ENCODE assay signal across 35 cellular contexts in the genomic region with DNA sequence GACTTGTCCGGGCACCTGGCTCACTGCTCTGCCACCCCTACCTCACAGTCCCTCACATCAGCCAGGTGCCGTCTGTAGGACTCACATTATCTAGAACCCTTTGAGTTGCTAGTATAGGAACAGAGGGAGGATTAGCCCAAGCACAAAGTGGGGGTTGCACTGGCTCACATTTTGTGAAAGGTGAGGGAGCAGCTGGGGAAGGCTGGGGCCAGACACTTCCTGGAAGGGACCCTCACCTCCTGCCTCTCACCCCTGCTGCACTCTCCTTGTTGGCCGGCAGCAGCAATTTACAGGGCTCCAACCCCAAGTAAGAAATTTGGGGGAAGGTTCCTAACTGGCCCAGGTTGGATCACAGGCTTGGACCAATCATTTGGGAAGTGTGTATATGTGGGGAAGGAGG.
"Had no signal": no experiment of that assay in that cellular context is flagged by ENCODE, and none has a peak within 500 bp of the region (broad histone marks: within the 10 kb centered on the region; RNA-seq: fewer than 3 reads in every experiment).

No MANE protein-coding gene starts in this region.

- H3K27ac ChIP-seq: adrenal gland, body of pancreas, brain microvascular endothelial cell, breast epithelium, VCaP had no signal

- H3K4me3 Mint-ChIP-seq: activated B cell treated with CpG ODN at 0.5 μM for 24 hours; activated CD4-positive, alpha-beta memory T cell treated with anti-CD3 and anti-CD28 coated beads for 36 hours; activated CD4-positive, alpha-beta T cell treated with anti-CD3 and anti-CD28 coated beads, Interleukin-2, amount 10 ng/mL, durations not matched to agents 24 days and 14 days; activated naive CD4-positive, alpha-beta T cell treated with anti-CD3 and anti-CD28 coated beads for 36 hours; activated naive CD8-positive, alpha-beta T cell treated with anti-CD3 and anti-CD28 coated beads for 36 hours; activated T-cell treated with anti-CD3 and anti-CD28 coated beads, Interleukin-2, amount 50 U/mL, for 4 hours; activated T-cell treated with anti-CD3 and anti-CD28 coated beads, Interleukin-2, amount 50 U/mL, for 72 hours; activated T-helper 1 cell treated with anti-CD3 and anti-CD28 coated beads, Interleukin-12 subunit alpha, Interleukin-12 subunit beta, Interleukin-2, Interleukin-4 antibody, amounts not matched to agents 30 ng/mL and 10 ng/mL and 1 ng/mL, durations not matched to agents 14 hours and 24 hours and 36 hours; activated T-helper 17 cell treated with anti-CD3 and anti-CD28 coated beads, Interleukin-2, amount 50 U/mL, for 72 hours; T-helper 1 cell treated with Interleukin-12 subunit alpha and Interleukin-12 subunit beta and Interleukin-4 antibody, amounts not matched to agents 30 μg/mL and 1 μg/mL, for 36 hours; T-helper 2 cell treated with Interferon-gamma antibody and Interleukin-4, amounts not matched to agents 5 μg/mL and 100 μg/mL, for 36 hours had no signal

- H3K27me3 Mint-ChIP-seq: activated B cell treated with CpG ODN at 0.5 μM for 24 hours; activated CD4-positive, alpha-beta memory T cell treated with anti-CD3 and anti-CD28 coated beads for 36 hours; activated CD4-positive, alpha-beta T cell treated with anti-CD3 and anti-CD28 coated beads, Interleukin-2, amount 10 ng/mL, durations not matched to agents 24 days and 14 days; activated naive CD8-positive, alpha-beta T cell treated with anti-CD3 and anti-CD28 coated beads for 36 hours; activated T-helper 17 cell treated with anti-CD3 and anti-CD28 coated beads, Interleukin-2, amount 50 U/mL, for 72 hours had no signal

- H3K9me3 Mint-ChIP-seq: activated CD4-positive, alpha-beta memory T cell treated with anti-CD3 and anti-CD28 coated beads for 36 hours; activated naive CD4-positive, alpha-beta T cell treated with anti-CD3 and anti-CD28 coated beads for 36 hours; activated T-cell treated with anti-CD3 and anti-CD28 coated beads, Interleukin-2, amount 50 U/mL, for 4 hours; activated T-cell treated with anti-CD3 and anti-CD28 coated beads, Interleukin-2, amount 50 U/mL, for 72 hours; activated T-helper 1 cell treated with anti-CD3 and anti-CD28 coated beads, Interleukin-12 subunit alpha, Interleukin-12 subunit beta, Interleukin-2, Interleukin-4 antibody, amounts not matched to agents 30 ng/mL and 10 ng/mL and 1 ng/mL, durations not matched to agents 14 hours and 24 hours and 36 hours; activated T-helper 17 cell treated with anti-CD3 and anti-CD28 coated beads, Interleukin-2, amount 50 U/mL, for 72 hours; T-helper 1 cell treated with Interleukin-12 subunit alpha and Interleukin-12 subunit beta and Interleukin-4 antibody, amounts not matched to agents 30 μg/mL and 1 μg/mL, for 36 hours; T-helper 2 cell treated with Interferon-gamma antibody and Interleukin-4, amounts not matched to agents 5 μg/mL and 100 μg/mL, for 36 hours had no signal

- H3K36me3 ChIP-seq: adrenal gland, brain microvascular endothelial cell, breast epithelium had no signal

- ATAC-seq: activated naive CD4-positive, alpha-beta T cell treated with anti-CD3 and anti-CD28 coated beads, Interleukin-2, amount 50 U/mL, for 72 hours; activated T-cell treated with anti-CD3 and anti-CD28 coated beads, Interleukin-2, amount 50 U/mL, for 4 hours; activated T-cell treated with anti-CD3 and anti-CD28 coated beads, Interleukin-2, amount 50 U/mL, for 72 hours; activated T-helper 17 cell treated with anti-CD3 and anti-CD28 coated beads, Interleukin-2, amount 50 U/mL, for 72 hours; body of pancreas had no signal

- H3K4me3 ChIP-seq: adrenal gland, body of pancreas, breast epithelium had no signal

- FAIRE-seq: astrocyte, colon, TTC549 had no signal

- H3K27ac Mint-ChIP-seq: activated B cell treated with CpG ODN at 0.5 μM for 24 hours; activated CD4-positive, alpha-beta memory T cell treated with anti-CD3 and anti-CD28 coated beads for 36 hours; activated CD4-positive, alpha-beta T cell treated with anti-CD3 and anti-CD28 coated beads, Interleukin-2, amount 10 ng/mL, durations not matched to agents 24 days and 14 days; activated naive CD4-positive, alpha-beta T cell treated with anti-CD3 and anti-CD28 coated beads for 36 hours; activated naive CD8-positive, alpha-beta T cell treated with anti-CD3 and anti-CD28 coated beads for 36 hours; activated T-helper 1 cell treated with anti-CD3 and anti-CD28 coated beads, Interleukin-12 subunit alpha, Interleukin-12 subunit beta, Interleukin-2, Interleukin-4 antibody, amounts not matched to agents 30 ng/mL and 10 ng/mL and 1 ng/mL, durations not matched to agents 14 hours and 24 hours and 36 hours; activated T-helper 17 cell treated with anti-CD3 and anti-CD28 coated beads, Interleukin-2, amount 50 U/mL, for 72 hours; T-helper 1 cell treated with Interleukin-12 subunit alpha and Interleukin-12 subunit beta and Interleukin-4 antibody, amounts not matched to agents 30 μg/mL and 1 μg/mL, for 36 hours; T-helper 2 cell treated with Interferon-gamma antibody and Interleukin-4, amounts not matched to agents 5 μg/mL and 100 μg/mL, for 36 hours had no signal

- DNase-seq: activated B cell treated with CpG ODN at 0.5 μM for 24 hours; activated CD4-positive, alpha-beta memory T cell treated with anti-CD3 and anti-CD28 coated beads for 36 hours; activated CD4-positive, alpha-beta T cell treated with anti-CD3 and anti-CD28 coated beads for 4 hours; activated CD4-positive, alpha-beta T cell treated with anti-CD3 and anti-CD28 coated beads, Interleukin-2, amount 10 ng/mL, durations not matched to agents 24 days and 14 days; activated CD4-positive, alpha-beta T cell treated with anti-CD3 and anti-CD28 coated beads, Interleukin-2, amount 50 U/mL, for 1 hour; activated CD4-positive, alpha-beta T cell treated with anti-CD3 and anti-CD28 coated beads, Interleukin-2, amount 50 U/mL, for 4 hours; activated CD4-positive, CD25-positive, alpha-beta regulatory T cell treated with anti-CD3 and anti-CD28 coated beads, Interleukin-2, amount 50 U/mL, for 72 hours; activated CD8-positive, alpha-beta memory T cell treated with anti-CD3 and anti-CD28 coated beads, Interleukin-2, amount 50 U/mL, for 4 hours; activated effector memory CD4-positive, alpha-beta T cell treated with anti-CD3 and anti-CD28 coated beads, Interleukin-2, amount 50 U/mL, for 16 hours; activated gamma-delta T cell treated with Interleukin-2 at 50 U/mL for 16 hours; activated naive CD4-positive, alpha-beta T cell; activated naive CD4-positive, alpha-beta T cell treated with anti-CD3 and anti-CD28 coated beads for 36 hours; activated naive CD4-positive, alpha-beta T cell treated with anti-CD3 and anti-CD28 coated beads, Interleukin-2, amount 50 U/mL, for 16 hours; activated naive CD8-positive, alpha-beta T cell treated with anti-CD3 and anti-CD28 coated beads for 36 hours; activated T-cell treated with anti-CD3 and anti-CD28 coated beads, Interleukin-2, amount 50 U/mL, for 4 hours; activated T-cell treated with anti-CD3 and anti-CD28 coated beads, Interleukin-2, amount 50 U/mL, for 72 hours; adrenal gland; amniotic stem cell; aorta; body of pancreas; brain microvascular endothelial cell; central memory CD4-positive, alpha-beta T cell; T-helper 1 cell; T-helper 2 cell; T-helper 9 cell had no signal

- H3K36me3 Mint-ChIP-seq: activated CD4-positive, alpha-beta memory T cell treated with anti-CD3 and anti-CD28 coated beads for 36 hours had no signal

- H3K27me3 ChIP-seq: adrenal gland, body of pancreas, brain microvascular endothelial cell, breast epithelium had no signal

- H3K4me1 Mint-ChIP-seq: activated B cell treated with CpG ODN at 0.5 μM for 24 hours had no signal

- H3K4me1 ChIP-seq: adrenal gland, body of pancreas, breast epithelium had no signal

- H3K9me3 ChIP-seq: adrenal gland, body of pancreas, breast epithelium had no signal
